Comparison of ENCODE assay signal across 1 cellular context in the genomic region with DNA sequence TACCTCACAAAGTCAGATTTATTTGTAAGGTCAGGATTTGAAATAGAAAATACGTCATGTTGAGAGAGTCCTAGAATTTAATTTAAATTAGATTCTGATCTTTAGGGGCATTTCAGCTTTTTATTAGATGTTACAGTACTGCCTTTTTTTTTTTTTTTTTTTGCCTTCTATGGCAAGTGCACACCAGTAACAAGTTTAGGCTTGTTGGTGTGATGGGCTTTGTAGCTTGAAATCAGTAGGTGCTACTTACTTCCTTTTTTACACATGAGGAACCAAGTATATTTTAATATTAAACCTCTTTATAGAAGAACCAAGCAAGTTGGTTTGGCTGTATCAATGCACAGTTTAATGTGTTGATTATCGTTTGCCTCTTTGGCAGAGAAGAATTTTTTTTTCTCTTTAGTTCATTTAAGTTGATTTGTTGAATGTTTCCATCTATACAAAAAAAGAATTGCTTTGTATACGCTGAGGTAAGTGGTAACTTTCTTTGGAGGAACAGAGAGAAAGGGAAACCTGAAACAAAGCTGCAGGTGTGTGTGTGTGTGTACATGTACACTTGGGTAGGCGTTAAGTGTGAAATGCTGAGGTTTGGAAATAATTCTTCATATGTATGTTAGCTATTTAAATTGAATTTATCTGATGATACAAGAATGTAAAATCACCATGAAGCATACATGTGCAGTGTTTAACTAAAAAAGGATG.
TF ChIP-seq lines count a peak whose summit lies in the region.

No MANE protein-coding gene starts in this region.

TF ChIP-seq in GM12878, 131 proteins besides CTCF, POLR2A, EP300 and RAD21 (continues in another document):
- TF ChIP-seq YBX1 (IDR thresholded peaks at IDR 0.05) (no peak), DPF2 (IDR thresholded peaks at IDR 0.05) (0 out of 2 replicates have a peak, but pooled peaks have one; percentile 52), HSF1 (IDR thresholded peaks at IDR 0.05; ENCODE audit: low read depth, low read length) (no peak), SIN3A (IDR thresholded peaks at IDR 0.05; ENCODE audit: low read depth, low read length) (no peak), SKIL (IDR thresholded peaks at IDR 0.05; ENCODE audit: low read depth, poor library complexity, severe bottlenecking) (peak; percentile 34), USF1 (IDR thresholded peaks at IDR 0.05; ENCODE audit: borderline replicate concordance, extremely low read length, insufficient read depth, low read depth, low read length) (no peak), CHD1 (IDR thresholded peaks at IDR 0.05; ENCODE audit: low read depth, low read length) (peak; percentile 69; the same call in 1 of the 2 replicates), RB1 (IDR thresholded peaks at IDR 0.05; ENCODE audit: borderline replicate concordance) (no peak), RELB (IDR thresholded peaks at IDR 0.05; ENCODE audit: low read depth) (no peak), BHLHE40 (IDR thresholded peaks at IDR 0.05; ENCODE audit: borderline replicate concordance in 1 of 2, low read depth in 2 of 2, low read length in 1 of 2) (no peak), WRNIP1 (IDR thresholded peaks at IDR 0.05; ENCODE audit: borderline replicate concordance, low read depth, low read length) (no peak), ATF2 (IDR thresholded peaks at IDR 0.05; ENCODE audit: low read length) (no peak), SMAD1 (IDR thresholded peaks at IDR 0.05; ENCODE audit: low read depth, partially characterized antibody) (no peak), ASH2L (IDR thresholded peaks at IDR 0.05; ENCODE audit: borderline replicate concordance, low read depth) (no peak), CBX5 (IDR thresholded peaks at IDR 0.05; ENCODE audit: low read depth) (no peak), ZNF384 (IDR thresholded peaks at IDR 0.05; ENCODE audit: borderline replicate concordance, low read depth, low read length) (peak; percentile 87), JUND (IDR thresholded peaks at IDR 0.05; ENCODE audit: low read depth, low read length) (no peak), MTA2 (IDR thresholded peaks at IDR 0.05; ENCODE audit: low read depth) (0 out of 2 replicates have a peak, but pooled peaks have one; percentile 23), ZBTB40 (IDR thresholded peaks at IDR 0.05; ENCODE audit: borderline replicate concordance) (no peak), CREM (IDR thresholded peaks at IDR 0.05; ENCODE audit: low read depth) (no peak), MXI1 (IDR thresholded peaks at IDR 0.05; ENCODE audit: low read depth, low read length) (no peak), NR2C2 (IDR thresholded peaks at IDR 0.05; ENCODE audit: borderline replicate concordance, control insufficient read depth, insufficient read length, low read depth) (no peak), MEF2B (IDR thresholded peaks at IDR 0.05; ENCODE audit: partially characterized antibody, poor library complexity, severe bottlenecking) (no peak), ATF7 (IDR thresholded peaks at IDR 0.05; ENCODE audit: low read depth) (peak; percentile 17)
- TF ChIP-seq, protein P1, sequence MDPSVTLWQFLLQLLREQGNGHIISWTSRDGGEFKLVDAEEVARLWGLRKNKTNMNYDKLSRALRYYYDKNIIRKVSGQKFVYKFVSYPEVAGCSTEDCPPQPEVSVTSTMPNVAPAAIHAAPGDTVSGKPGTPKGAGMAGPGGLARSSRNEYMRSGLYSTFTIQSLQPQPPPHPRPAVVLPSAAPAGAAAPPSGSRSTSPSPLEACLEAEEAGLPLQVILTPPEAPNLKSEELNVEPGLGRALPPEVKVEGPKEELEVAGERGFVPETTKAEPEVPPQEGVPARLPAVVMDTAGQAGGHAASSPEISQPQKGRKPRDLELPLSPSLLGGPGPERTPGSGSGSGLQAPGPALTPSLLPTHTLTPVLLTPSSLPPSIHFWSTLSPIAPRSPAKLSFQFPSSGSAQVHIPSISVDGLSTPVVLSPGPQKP (IDR thresholded peaks at IDR 0.05; ENCODE audit: low read depth, low read length), result no peak
- TF ChIP-seq, protein P2, sequence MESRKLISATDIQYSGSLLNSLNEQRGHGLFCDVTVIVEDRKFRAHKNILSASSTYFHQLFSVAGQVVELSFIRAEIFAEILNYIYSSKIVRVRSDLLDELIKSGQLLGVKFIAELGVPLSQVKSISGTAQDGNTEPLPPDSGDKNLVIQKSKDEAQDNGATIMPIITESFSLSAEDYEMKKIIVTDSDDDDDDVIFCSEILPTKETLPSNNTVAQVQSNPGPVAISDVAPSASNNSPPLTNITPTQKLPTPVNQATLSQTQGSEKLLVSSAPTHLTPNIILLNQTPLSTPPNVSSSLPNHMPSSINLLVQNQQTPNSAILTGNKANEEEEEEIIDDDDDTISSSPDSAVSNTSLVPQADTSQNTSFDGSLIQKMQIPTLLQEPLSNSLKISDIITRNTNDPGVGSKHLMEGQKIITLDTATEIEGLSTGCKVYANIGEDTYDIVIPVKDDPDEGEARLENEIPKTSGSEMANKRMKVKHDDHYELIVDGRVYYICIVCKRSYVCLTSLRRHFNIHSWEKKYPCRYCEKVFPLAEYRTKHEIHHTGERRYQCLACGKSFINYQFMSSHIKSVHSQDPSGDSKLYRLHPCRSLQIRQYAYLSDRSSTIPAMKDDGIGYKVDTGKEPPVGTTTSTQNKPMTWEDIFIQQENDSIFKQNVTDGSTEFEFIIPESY (IDR thresholded peaks at IDR 0.05), result no peak
- TF ChIP-seq, protein P3, sequence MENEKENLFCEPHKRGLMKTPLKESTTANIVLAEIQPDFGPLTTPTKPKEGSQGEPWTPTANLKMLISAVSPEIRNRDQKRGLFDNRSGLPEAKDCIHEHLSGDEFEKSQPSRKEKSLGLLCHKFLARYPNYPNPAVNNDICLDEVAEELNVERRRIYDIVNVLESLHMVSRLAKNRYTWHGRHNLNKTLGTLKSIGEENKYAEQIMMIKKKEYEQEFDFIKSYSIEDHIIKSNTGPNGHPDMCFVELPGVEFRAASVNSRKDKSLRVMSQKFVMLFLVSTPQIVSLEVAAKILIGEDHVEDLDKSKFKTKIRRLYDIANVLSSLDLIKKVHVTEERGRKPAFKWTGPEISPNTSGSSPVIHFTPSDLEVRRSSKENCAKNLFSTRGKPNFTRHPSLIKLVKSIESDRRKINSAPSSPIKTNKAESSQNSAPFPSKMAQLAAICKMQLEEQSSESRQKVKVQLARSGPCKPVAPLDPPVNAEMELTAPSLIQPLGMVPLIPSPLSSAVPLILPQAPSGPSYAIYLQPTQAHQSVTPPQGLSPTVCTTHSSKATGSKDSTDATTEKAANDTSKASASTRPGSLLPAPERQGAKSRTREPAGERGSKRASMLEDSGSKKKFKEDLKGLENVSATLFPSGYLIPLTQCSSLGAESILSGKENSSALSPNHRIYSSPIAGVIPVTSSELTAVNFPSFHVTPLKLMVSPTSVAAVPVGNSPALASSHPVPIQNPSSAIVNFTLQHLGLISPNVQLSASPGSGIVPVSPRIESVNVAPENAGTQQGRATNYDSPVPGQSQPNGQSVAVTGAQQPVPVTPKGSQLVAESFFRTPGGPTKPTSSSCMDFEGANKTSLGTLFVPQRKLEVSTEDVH (IDR thresholded peaks at IDR 0.05; ENCODE audit: low read depth, partially characterized antibody), result no peak
